In genomic region chr2:105385703-105386540, GRCh38 we compare ENCODE assay signal across 1 cellular context.
TF ChIP-seq lines count a peak whose summit lies in the region.

No MANE protein-coding gene starts in this region.

TF ChIP-seq in K562, 482 proteins besides CTCF, POLR2A, EP300 and RAD21:
- 0 out of 2 replicates have a peak, but pooled peaks have one; percentile 15 for TF ChIP-seq POLR2G (IDR thresholded peaks at IDR 0.05; ENCODE audit: low read depth, low read length)
- TF ChIP-seq NR3C1 (CRISPR knock-in tag; IDR thresholded peaks at IDR 0.05): no peak
